In the genomic region with DNA sequence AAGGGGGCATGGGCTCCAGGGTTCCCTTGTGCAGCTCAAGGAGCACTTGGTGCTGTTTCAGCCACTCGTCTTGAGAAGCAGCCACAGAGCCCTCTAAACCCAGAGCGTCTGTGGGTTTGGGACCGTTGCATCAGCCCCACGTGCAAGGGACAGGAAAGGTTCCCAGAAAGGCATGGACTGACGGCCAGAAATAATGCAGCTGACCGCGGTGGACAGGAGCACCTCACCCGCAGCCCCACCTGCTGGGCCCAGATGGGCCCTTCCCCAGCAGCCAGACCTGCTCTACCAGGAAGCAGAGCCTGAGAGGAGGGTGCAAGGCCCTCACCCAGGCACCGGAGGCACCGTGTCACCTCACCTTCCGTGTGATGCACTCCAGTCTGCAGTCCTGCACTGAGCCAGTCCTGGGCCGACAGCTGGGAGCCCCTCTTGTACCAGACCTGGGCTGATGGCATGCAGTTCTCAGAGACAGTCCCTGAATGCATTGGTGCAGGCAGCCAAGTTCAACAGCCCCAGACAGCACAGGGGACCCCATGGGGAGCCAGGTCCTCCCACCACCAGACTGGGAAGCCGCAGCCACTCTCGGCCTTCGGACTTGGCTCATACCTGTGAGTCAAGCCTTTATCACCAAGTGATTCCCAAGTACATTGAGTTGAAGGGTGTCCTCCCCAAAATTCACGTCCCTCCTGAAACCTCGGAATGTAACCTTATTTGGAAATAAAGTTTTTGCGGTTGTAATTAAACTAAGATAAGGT, we compare ENCODE assay signal across 1 cellular context.
TF ChIP-seq lines count a peak whose summit lies in the region.

No MANE protein-coding gene starts in this region.

TF ChIP-seq in HepG2, 621 proteins besides CTCF, POLR2A, EP300 and RAD21:
- no peak for TF ChIP-seq DMAP1 (CRISPR knock-in tag; IDR thresholded peaks at IDR 0.05)
- no peak for TF ChIP-seq KLF15 (CRISPR knock-in tag; IDR thresholded peaks at IDR 0.05; ENCODE audit: borderline replicate concordance)
- TF ChIP-seq, protein P1, sequence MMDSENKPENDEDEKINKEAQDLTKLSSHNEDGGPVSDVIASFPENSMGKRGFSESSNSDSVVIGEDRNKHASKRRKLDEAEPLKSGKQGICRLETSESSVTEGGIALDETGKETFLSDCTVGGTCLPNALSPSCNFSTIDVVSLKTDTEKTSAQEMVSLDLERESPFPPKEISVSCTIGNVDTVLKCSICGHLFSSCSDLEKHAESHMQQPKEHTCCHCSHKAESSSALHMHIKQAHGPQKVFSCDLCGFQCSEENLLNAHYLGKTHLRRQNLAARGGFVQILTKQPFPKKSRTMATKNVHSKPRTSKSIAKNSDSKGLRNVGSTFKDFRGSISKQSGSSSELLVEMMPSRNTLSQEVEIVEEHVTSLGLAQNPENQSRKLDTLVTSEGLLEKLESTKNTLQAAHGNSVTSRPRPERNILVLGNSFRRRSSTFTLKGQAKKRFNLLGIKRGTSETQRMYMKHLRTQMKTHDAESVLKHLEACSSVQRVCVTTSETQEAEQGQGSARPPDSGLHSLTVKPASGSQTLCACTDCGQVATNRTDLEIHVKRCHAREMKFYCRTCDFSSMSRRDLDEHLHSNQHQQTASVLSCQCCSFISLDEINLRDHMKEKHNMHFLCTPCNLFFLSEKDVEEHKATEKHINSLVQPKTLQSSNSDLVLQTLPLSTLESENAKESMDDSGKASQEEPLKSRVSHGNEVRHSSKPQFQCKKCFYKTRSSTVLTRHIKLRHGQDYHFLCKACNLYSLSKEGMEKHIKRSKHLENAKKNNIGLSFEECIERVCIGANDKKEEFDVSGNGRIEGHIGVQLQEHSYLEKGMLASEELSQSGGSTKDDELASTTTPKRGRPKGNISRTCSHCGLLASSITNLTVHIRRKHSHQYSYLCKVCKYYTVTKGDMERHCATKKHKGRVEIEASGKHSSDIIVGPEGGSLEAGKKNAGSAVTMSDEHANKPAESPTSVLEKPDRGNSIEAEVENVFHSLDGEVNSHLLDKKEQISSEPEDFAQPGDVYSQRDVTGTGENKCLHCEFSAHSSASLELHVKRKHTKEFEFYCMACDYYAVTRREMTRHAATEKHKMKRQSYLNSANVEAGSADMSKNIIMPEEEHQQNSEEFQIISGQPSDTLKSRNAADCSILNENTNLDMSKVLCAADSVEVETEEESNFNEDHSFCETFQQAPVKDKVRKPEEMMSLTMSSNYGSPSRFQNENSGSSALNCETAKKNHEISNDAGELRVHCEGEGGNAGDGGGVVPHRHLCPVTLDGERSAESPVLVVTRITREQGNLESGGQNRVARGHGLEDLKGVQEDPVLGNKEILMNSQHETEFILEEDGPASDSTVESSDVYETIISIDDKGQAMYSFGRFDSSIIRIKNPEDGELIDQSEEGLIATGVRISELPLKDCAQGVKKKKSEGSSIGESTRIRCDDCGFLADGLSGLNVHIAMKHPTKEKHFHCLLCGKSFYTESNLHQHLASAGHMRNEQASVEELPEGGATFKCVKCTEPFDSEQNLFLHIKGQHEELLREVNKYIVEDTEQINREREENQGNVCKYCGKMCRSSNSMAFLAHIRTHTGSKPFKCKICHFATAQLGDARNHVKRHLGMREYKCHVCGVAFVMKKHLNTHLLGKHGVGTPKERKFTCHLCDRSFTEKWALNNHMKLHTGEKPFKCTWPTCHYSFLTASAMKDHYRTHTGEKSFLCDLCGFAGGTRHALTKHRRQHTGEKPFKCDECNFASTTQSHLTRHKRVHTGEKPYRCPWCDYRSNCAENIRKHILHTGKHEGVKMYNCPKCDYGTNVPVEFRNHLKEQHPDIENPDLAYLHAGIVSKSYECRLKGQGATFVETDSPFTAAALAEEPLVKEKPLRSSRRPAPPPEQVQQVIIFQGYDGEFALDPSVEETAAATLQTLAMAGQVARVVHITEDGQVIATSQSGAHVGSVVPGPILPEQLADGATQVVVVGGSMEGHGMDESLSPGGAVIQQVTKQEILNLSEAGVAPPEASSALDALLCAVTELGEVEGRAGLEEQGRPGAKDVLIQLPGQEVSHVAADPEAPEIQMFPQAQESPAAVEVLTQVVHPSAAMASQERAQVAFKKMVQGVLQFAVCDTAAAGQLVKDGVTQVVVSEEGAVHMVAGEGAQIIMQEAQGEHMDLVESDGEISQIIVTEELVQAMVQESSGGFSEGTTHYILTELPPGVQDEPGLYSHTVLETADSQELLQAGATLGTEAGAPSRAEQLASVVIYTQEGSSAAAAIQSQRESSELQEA (CRISPR knock-in tag; IDR thresholded peaks at IDR 0.05; ENCODE audit: not compliant biosample characterization) = no peak
- TF ChIP-seq RNF2 (conservative IDR thresholded peaks at IDR 0.05; ENCODE audit: low read depth) = no peak
- TF ChIP-seq, protein P2, sequence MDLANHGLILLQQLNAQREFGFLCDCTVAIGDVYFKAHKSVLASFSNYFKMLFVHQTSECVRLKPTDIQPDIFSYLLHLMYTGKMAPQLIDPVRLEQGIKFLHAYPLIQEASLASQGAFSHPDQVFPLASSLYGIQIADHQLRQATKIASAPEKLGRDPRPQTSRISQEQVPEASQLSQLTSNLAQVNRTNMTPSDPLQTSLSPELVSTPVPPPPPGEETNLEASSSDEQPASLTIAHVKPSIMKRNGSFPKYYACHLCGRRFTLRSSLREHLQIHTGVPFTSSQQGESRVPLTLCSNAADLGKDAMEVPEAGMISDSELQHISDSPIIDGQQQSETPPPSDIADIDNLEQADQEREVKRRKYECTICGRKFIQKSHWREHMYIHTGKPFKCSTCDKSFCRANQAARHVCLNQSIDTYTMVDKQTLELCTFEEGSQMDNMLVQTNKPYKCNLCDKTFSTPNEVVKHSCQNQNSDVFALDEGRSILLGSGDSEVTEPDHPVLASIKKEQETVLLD (CRISPR knock-in tag; IDR thresholded peaks at IDR 0.05; ENCODE audit: low read depth) = no peak
- peak; percentile 16; the same call in 1 of the 2 replicates for TF ChIP-seq STAG1 (CRISPR knock-in tag; IDR thresholded peaks at IDR 0.05)
- TF ChIP-seq, protein P3, sequence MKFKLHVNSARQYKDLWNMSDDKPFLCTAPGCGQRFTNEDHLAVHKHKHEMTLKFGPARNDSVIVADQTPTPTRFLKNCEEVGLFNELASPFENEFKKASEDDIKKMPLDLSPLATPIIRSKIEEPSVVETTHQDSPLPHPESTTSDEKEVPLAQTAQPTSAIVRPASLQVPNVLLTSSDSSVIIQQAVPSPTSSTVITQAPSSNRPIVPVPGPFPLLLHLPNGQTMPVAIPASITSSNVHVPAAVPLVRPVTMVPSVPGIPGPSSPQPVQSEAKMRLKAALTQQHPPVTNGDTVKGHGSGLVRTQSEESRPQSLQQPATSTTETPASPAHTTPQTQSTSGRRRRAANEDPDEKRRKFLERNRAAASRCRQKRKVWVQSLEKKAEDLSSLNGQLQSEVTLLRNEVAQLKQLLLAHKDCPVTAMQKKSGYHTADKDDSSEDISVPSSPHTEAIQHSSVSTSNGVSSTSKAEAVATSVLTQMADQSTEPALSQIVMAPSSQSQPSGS (CRISPR knock-in tag; IDR thresholded peaks at IDR 0.05) = no peak
- TF ChIP-seq ZBTB42 (CRISPR knock-in tag; IDR thresholded peaks at IDR 0.05) = no peak
- no peak for TF ChIP-seq FOSL2 (CRISPR knock-in tag; IDR thresholded peaks at IDR 0.05)
- no peak for TF ChIP-seq FOXM1 (CRISPR knock-in tag; IDR thresholded peaks at IDR 0.05)
- TF ChIP-seq, protein P4, sequence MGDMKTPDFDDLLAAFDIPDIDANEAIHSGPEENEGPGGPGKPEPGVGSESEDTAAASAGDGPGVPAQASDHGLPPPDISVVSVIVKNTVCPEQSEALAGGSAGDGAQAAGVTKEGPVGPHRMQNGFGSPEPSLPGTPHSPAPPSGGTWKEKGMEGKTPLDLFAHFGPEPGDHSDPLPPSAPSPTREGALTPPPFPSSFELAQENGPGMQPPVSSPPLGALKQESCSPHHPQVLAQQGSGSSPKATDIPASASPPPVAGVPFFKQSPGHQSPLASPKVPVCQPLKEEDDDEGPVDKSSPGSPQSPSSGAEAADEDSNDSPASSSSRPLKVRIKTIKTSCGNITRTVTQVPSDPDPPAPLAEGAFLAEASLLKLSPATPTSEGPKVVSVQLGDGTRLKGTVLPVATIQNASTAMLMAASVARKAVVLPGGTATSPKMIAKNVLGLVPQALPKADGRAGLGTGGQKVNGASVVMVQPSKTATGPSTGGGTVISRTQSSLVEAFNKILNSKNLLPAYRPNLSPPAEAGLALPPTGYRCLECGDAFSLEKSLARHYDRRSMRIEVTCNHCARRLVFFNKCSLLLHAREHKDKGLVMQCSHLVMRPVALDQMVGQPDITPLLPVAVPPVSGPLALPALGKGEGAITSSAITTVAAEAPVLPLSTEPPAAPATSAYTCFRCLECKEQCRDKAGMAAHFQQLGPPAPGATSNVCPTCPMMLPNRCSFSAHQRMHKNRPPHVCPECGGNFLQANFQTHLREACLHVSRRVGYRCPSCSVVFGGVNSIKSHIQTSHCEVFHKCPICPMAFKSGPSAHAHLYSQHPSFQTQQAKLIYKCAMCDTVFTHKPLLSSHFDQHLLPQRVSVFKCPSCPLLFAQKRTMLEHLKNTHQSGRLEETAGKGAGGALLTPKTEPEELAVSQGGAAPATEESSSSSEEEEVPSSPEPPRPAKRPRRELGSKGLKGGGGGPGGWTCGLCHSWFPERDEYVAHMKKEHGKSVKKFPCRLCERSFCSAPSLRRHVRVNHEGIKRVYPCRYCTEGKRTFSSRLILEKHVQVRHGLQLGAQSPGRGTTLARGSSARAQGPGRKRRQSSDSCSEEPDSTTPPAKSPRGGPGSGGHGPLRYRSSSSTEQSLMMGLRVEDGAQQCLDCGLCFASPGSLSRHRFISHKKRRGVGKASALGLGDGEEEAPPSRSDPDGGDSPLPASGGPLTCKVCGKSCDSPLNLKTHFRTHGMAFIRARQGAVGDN (CRISPR knock-in tag; IDR thresholded peaks at IDR 0.05) = 0 out of 2 replicates have a peak, but pooled peaks have one; percentile 11
- TF ChIP-seq, protein P5, sequence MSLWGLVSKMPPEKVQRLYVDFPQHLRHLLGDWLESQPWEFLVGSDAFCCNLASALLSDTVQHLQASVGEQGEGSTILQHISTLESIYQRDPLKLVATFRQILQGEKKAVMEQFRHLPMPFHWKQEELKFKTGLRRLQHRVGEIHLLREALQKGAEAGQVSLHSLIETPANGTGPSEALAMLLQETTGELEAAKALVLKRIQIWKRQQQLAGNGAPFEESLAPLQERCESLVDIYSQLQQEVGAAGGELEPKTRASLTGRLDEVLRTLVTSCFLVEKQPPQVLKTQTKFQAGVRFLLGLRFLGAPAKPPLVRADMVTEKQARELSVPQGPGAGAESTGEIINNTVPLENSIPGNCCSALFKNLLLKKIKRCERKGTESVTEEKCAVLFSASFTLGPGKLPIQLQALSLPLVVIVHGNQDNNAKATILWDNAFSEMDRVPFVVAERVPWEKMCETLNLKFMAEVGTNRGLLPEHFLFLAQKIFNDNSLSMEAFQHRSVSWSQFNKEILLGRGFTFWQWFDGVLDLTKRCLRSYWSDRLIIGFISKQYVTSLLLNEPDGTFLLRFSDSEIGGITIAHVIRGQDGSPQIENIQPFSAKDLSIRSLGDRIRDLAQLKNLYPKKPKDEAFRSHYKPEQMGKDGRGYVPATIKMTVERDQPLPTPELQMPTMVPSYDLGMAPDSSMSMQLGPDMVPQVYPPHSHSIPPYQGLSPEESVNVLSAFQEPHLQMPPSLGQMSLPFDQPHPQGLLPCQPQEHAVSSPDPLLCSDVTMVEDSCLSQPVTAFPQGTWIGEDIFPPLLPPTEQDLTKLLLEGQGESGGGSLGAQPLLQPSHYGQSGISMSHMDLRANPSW (CRISPR knock-in tag; IDR thresholded peaks at IDR 0.05; ENCODE audit: borderline replicate concordance) = no peak
- TF ChIP-seq, protein P6, sequence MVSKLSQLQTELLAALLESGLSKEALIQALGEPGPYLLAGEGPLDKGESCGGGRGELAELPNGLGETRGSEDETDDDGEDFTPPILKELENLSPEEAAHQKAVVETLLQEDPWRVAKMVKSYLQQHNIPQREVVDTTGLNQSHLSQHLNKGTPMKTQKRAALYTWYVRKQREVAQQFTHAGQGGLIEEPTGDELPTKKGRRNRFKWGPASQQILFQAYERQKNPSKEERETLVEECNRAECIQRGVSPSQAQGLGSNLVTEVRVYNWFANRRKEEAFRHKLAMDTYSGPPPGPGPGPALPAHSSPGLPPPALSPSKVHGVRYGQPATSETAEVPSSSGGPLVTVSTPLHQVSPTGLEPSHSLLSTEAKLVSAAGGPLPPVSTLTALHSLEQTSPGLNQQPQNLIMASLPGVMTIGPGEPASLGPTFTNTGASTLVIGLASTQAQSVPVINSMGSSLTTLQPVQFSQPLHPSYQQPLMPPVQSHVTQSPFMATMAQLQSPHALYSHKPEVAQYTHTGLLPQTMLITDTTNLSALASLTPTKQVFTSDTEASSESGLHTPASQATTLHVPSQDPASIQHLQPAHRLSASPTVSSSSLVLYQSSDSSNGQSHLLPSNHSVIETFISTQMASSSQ (IDR thresholded peaks at IDR 0.05; ENCODE audit: low read depth) = no peak
- TF ChIP-seq, protein P6 (CRISPR knock-in tag; IDR thresholded peaks at IDR 0.05; ENCODE audit: borderline replicate concordance) = no peak
- TF ChIP-seq RBAK (CRISPR knock-in tag; IDR thresholded peaks at IDR 0.05) = no peak
- TF ChIP-seq FLYWCH1 (CRISPR knock-in tag; IDR thresholded peaks at IDR 0.05) = no peak
- TF ChIP-seq ZNF720 (CRISPR knock-in tag; IDR thresholded peaks at IDR 0.05) = no peak
